Comparison of ENCODE assay signal across 17 cellular contexts in genomic region chr4:55358246-55358645, GRCh38. TPM values are rescaled to one million over a fixed set of nuclear protein-coding genes. Genes with fewer than 3 reads are reported as not detected.
A peak's percentile ranks its signal among the peaks of the same experiment; 100 is the strongest.
DNase-seq lines count a peak whose midpoint lies in the region; ATAC-seq, FAIRE-seq and TF ChIP-seq lines count a peak whose summit lies in the region.
"Had no signal": no experiment of that assay in that cellular context is flagged by ENCODE, and none has a peak within 500 bp of the region (broad histone marks: within the 10 kb centered on the region; RNA-seq: fewer than 3 reads in every experiment).

No MANE protein-coding gene starts in this region.

- H3K27ac ChIP-seq in SK-N-SH (ENCODE audit: low read depth in 2 of 2, low read length in 1 of 2) (peak overlapping the region in 1 of 2 experiments; percentile 81; a peak in 2 of 4 replicates), RWPE2 (ENCODE audit: poor library complexity, severe bottlenecking) (peak overlapping the region; percentile 46), keratinocyte (ENCODE audit: control insufficient read depth, insufficient read depth, low read length) (peak overlapping the region; percentile 62), upper lobe of left lung (peak overlapping the region; percentile 21 to 79 (median 54))

- peaks cover 21% of the 10 kb centered on the region for H3F3A ChIP-seq in SK-N-SH (replicated peaks; ENCODE audit: insufficient read depth)

- no peak for DNase-seq in SK-N-SH
- DNase-seq in RWPE2 (ENCODE audit: low spot score), result no peak
- no peak for DNase-seq in keratinocyte (ENCODE audit: low read depth, low spot score)
- no peak for DNase-seq in upper lobe of left lung
- DNase-seq in NCI-H345 (lab: John Stamatoyannopoulos, UW), result no peak
- DNase-seq in NCI-H146 treated with DMSO at 0.1 percent for 48 hours (lab: John Stamatoyannopoulos, UW; ENCODE audit: unreplicated experiment), result no peak
- no peak for DNase-seq in cardiac septum (ENCODE audit: low spot score)
- DNase-seq: 8988T; activated CD4-positive, alpha-beta T cell treated with anti-CD3 and anti-CD28 coated beads for 48 hours; glutamatergic neuron; kidney; NCI-H1417; NCI-H446; stimulated activated CD4-positive, alpha-beta T cell treated with anti-CD3 and anti-CD28 coated beads, Interleukin-4, amount 100 ng/mL, for 1 hour; T-helper 17 cell had no signal

- FAIRE-seq in keratinocyte (lab: Jason Lieb, UNC), result no peak
- FAIRE-seq: G401.6, kidney had no signal

- dilution Hi-C loops in keratinocyte (cut with MboI; ENCODE audit: extremely low pct_ligation_motif_present, low sequenced_read_pairs), result no loop called here

- H3K79me2 ChIP-seq in SK-N-SH (ENCODE audit: insufficient read depth) (no peaks in the 10 kb centered on the region), keratinocyte (ENCODE audit: control insufficient read depth, insufficient read depth, low read length) (no peaks in the 10 kb centered on the region)

- 92% methylated on average over 2 of the region's 2 CpGs for WGBS in SK-N-SH (ENCODE audit: low lambda C conversion rate)
- 100% methylated on average over 2 of the region's 2 CpGs for WGBS in upper lobe of left lung, 2 donors

- H3K9ac ChIP-seq in SK-N-SH, result no peak overlapping the region
- H3K9ac ChIP-seq in keratinocyte (ENCODE audit: control insufficient read depth, extremely low read depth, insufficient read depth, low read length), result no peak overlapping the region

- intact Hi-C loops in cardiac septum (cut with DNase I), result no loop called here

- CTCF ChIA-PET in SK-N-SH (lab: Yijun Ruan, JAX), result interaction anchor here (1.3 kb wide), 1 partner anchor 12 kb away, joined by 4 read pairs; the partner anchor contains the start of gene SRD5A3

- TF ChIP-seq CTCF in SK-N-SH (IDR thresholded peaks at IDR 0.05) (no peak), RWPE2 (IDR thresholded peaks at IDR 0.05; ENCODE audit: poor library complexity, severe bottlenecking) (no peak), keratinocyte (optimal IDR thresholded peaks at IDR 0.05 in 1 of 3, IDR thresholded peaks at IDR 0.05 in 1 of 3, conservative IDR thresholded peaks at IDR 0.05 in 1 of 3; ENCODE audit: extremely low read depth in 1 of 3, insufficient read depth in 2 of 3, low read length in 3 of 3) (no peak), upper lobe of left lung (IDR thresholded peaks at IDR 0.05) (no peak)

- TF ChIP-seq EP300 in SK-N-SH (IDR thresholded peaks at IDR 0.05; ENCODE audit: borderline replicate concordance in 1 of 2, low read depth in 1 of 2, low read length in 1 of 2), result no peak
- no peak for TF ChIP-seq EP300 in upper lobe of left lung (IDR thresholded peaks at IDR 0.05)

- H3K4me1 ChIP-seq in SK-N-SH (ENCODE audit: control insufficient read depth in 1 of 2, insufficient read depth in 2 of 2, low read depth in 1 of 2, low read length in 1 of 2) (peaks cover 0 to 19% of the 10 kb centered on the region in 2 experiments; a peak in 2 of 4 replicates), RWPE2 (ENCODE audit: insufficient read depth, poor library complexity, severe bottlenecking) (peaks cover 34% of the 10 kb centered on the region), keratinocyte (ENCODE audit: control insufficient read depth, extremely low read depth, insufficient read depth, low read length) (peaks cover 35% of the 10 kb centered on the region), upper lobe of left lung (peaks cover 3 to 34% (median 25%) of the 10 kb centered on the region in 4 donors)

- H3K27me3 ChIP-seq in SK-N-SH (ENCODE audit: insufficient read depth), result no peaks in the 10 kb centered on the region
- no peaks in the 10 kb centered on the region for H3K27me3 ChIP-seq in RWPE2 (ENCODE audit: insufficient read depth, poor library complexity, severe bottlenecking)
- no peaks in the 10 kb centered on the region for H3K27me3 ChIP-seq in keratinocyte (ENCODE audit: control insufficient read depth, extremely low read depth, insufficient read depth, low read length)
- no peaks in the 10 kb centered on the region for H3K27me3 ChIP-seq in upper lobe of left lung

- H3K4me3 ChIP-seq in SK-N-SH (ENCODE audit: low read depth in 2 of 2, low read length in 1 of 2) (no peak overlapping the region), RWPE2 (ENCODE audit: severe bottlenecking) (no peak overlapping the region), keratinocyte (ENCODE audit: control insufficient read depth in 2 of 3, extremely low read depth in 1 of 3, insufficient read depth in 2 of 3, low read depth in 1 of 3, low read length in 3 of 3) (no peak overlapping the region), upper lobe of left lung (no peak overlapping the region)

- H4K20me1 ChIP-seq in SK-N-SH (ENCODE audit: insufficient read depth) (no peaks in the 10 kb centered on the region), keratinocyte (ENCODE audit: control insufficient read depth, extremely low read depth, insufficient read depth, low read length) (no peaks in the 10 kb centered on the region)

- no peaks in the 10 kb centered on the region for H3K9me1 ChIP-seq in keratinocyte (ENCODE audit: control insufficient read depth, extremely low read depth, insufficient read depth, low read length)

- H2AFZ ChIP-seq in SK-N-SH (ENCODE audit: low read depth), result no peak overlapping the region
- no peak overlapping the region for H2AFZ ChIP-seq in keratinocyte (ENCODE audit: control insufficient read depth, low read length)

- ATAC-seq in SK-N-SH treated with all-trans-retinoic acid at 6 μM for 48 hours (no peak), RWPE2 (ENCODE audit: low read depth) (no peak), upper lobe of left lung (ENCODE audit: low FRiP score in 2 of 2) (no peak)

- no peaks in the 10 kb centered on the region for H3K9me2 ChIP-seq in SK-N-SH

- no peaks in the 10 kb centered on the region for H3K9me3 ChIP-seq in SK-N-SH
- H3K9me3 ChIP-seq in RWPE2 (ENCODE audit: severe bottlenecking), result no peaks in the 10 kb centered on the region
- no peaks in the 10 kb centered on the region for H3K9me3 ChIP-seq in keratinocyte (ENCODE audit: control insufficient read depth, low read depth, low read length)
- no peaks in the 10 kb centered on the region for H3K9me3 ChIP-seq in upper lobe of left lung

- H3K36me3 ChIP-seq in SK-N-SH (replicated peaks in 1 of 2; ENCODE audit: control insufficient read depth in 1 of 2, insufficient read depth in 2 of 2, low read length in 1 of 2), result no peaks in the 10 kb centered on the region
- no peaks in the 10 kb centered on the region; the same call in 1 of the 2 replicates for H3K36me3 ChIP-seq in RWPE2 (ENCODE audit: low read depth)
- H3K36me3 ChIP-seq in keratinocyte (ENCODE audit: control insufficient read depth in 2 of 2, extremely low read depth in 1 of 2, insufficient read depth in 2 of 2, low read length in 2 of 2), result no peaks in the 10 kb centered on the region
- H3K36me3 ChIP-seq in upper lobe of left lung, result peaks cover 0 to 5% (median 0%) of the 10 kb centered on the region in 4 donors

- POLR2A ChIA-PET in SK-N-SH (lab: Yijun Ruan, JAX), result no interaction called here

- H3K4me2 ChIP-seq in SK-N-SH (peak overlapping the region; percentile 14), keratinocyte (ENCODE audit: control insufficient read depth, extremely low read depth, insufficient read depth, low read depth, low read length) (peak overlapping the region; percentile 66)

- TF ChIP-seq RAD21 in SK-N-SH (IDR thresholded peaks at IDR 0.05; ENCODE audit: low read length), result no peak

- TF ChIP-seq POLR2A in upper lobe of left lung (IDR thresholded peaks at IDR 0.05), result no peak

TF ChIP-seq in SK-N-SH treated with all-trans-retinoic acid at 6 μM for 48 hours, 23 proteins besides CTCF, POLR2A, EP300 and RAD21 (continues in another document):
- no peak for TF ChIP-seq BACH2 (CRISPR knock-in tag; IDR thresholded peaks at IDR 0.05; ENCODE audit: borderline replicate concordance)
- no peak for TF ChIP-seq ISL1 (CRISPR knock-in tag; IDR thresholded peaks at IDR 0.05)
- TF ChIP-seq ZNF70 (CRISPR knock-in tag; IDR thresholded peaks at IDR 0.05), result no peak
- TF ChIP-seq CSRNP3 (CRISPR knock-in tag; IDR thresholded peaks at IDR 0.05), result no peak

RNA-seq across cellular contexts. Expression of gene SRD5A3, which starts 12.2 kb away (rescaled TPM):
- polyA plus RNA-seq in SK-N-SH (2012; rRNA removed) (5.1 TPM in 2 replicates), keratinocyte (7.3 to 15.9 TPM (median 15.6 TPM) in 3 replicates)
- 5.9 and 6.4 TPM in 2 replicates for polyA plus RNA-seq in SK-N-SH (2012; cell fraction: cytosol; rRNA removed)
- 2.1 TPM in 2 replicates for polyA plus RNA-seq in SK-N-SH (2012; cell fraction: nucleus; rRNA removed)
- polyA plus RNA-seq in keratinocyte (2011; ENCODE audit: low read depth), result 3.5 TPM
- polyA plus RNA-seq in keratinocyte (2011; cell fraction: cytosol; rRNA removed), result 9.0 and 17.5 TPM in 2 replicates
- polyA plus RNA-seq in keratinocyte (2011; cell fraction: nucleus; rRNA removed), result 6.5 and 9.2 TPM in 2 replicates
- polyA plus RNA-seq in keratinocyte (2012; ENCODE audit: low replicate concordance), result 8.4 and 13.9 TPM in 2 replicates
- 7.5 to 15.1 TPM (median 14.3 TPM) in 3 replicates for polyA minus RNA-seq in keratinocyte
- polyA minus RNA-seq in keratinocyte (2011; cell fraction: cytosol; rRNA and poly(A)+ RNA removed), result 12.1 TPM
- polyA minus RNA-seq in keratinocyte (2011; cell fraction: nucleus; rRNA and poly(A)+ RNA removed), result 2.0 and 4.7 TPM in 2 replicates
- total RNA-seq in upper lobe of left lung (10 to 100 TPM in 4 of 6 donors, 1 to 10 TPM in 2; 7.2 to 21.4 (median 13.0) TPM), cardiac septum (7.3 TPM)

RNA-seq across cellular contexts. Expression of gene TMEM165, which starts 37.5 kb away (rescaled TPM):
- 58.6 and 89.2 TPM in 2 replicates for polyA plus RNA-seq in SK-N-SH (2012; rRNA removed)
- polyA plus RNA-seq in SK-N-SH (2012; cell fraction: cytosol; rRNA removed), result 75.8 and 85.3 TPM in 2 replicates
- 70.8 and 135 TPM in 2 replicates for polyA plus RNA-seq in SK-N-SH (2012; cell fraction: nucleus; rRNA removed)
- polyA plus RNA-seq in keratinocyte, result 71.8 to 144 TPM (median 132 TPM) in 3 replicates
- 80.5 TPM for polyA plus RNA-seq in keratinocyte (2011; ENCODE audit: low read depth)
- 45.7 and 71.7 TPM in 2 replicates for polyA plus RNA-seq in keratinocyte (2011; cell fraction: cytosol; rRNA removed)
- polyA plus RNA-seq in keratinocyte (2011; cell fraction: nucleus; rRNA removed), result 133 and 164 TPM in 2 replicates
- polyA plus RNA-seq in keratinocyte (2012; ENCODE audit: low replicate concordance), result 50.8 and 60.0 TPM in 2 replicates
- 76.7 to 140 TPM (median 112 TPM) in 3 replicates for polyA minus RNA-seq in keratinocyte
- 61.6 TPM for polyA minus RNA-seq in keratinocyte (2011; cell fraction: cytosol; rRNA and poly(A)+ RNA removed)
- 77.6 and 125 TPM in 2 replicates for polyA minus RNA-seq in keratinocyte (2011; cell fraction: nucleus; rRNA and poly(A)+ RNA removed)
- 100 to 1,000 TPM; 118 to 312 (median 231) TPM for total RNA-seq in upper lobe of left lung
- total RNA-seq in cardiac septum, result 56.4 TPM
